19 cellular contexts compared by ENCODE assay signal in the genomic region with DNA sequence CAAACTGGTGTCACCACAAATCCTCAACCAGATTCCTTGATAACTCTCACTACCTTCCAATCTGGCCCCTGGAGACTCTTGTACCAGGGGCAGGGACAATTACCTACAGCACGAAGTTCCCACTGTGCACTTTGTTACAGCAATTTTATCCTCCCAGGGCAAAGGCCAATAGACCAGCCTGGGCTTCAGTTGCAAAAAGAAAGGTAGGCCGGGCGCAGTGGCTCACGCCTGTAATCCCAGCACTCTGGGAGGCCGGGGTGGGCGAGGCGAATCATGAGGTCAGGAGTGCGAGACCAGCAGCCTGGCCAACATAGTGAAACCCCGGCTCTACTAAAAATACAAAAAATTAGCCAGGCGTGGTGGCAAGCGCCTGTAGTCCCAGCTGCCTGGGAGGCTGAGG. TPM values are rescaled to one million over a fixed set of nuclear protein-coding genes. Genes with fewer than 3 reads are reported as not detected.
DNase-seq lines count a peak whose midpoint lies in the region; ATAC-seq and TF ChIP-seq lines count a peak whose summit lies in the region.
"Had no signal": no experiment of that assay in that cellular context is flagged by ENCODE, and none has a peak within 500 bp of the region (broad histone marks: within the 10 kb centered on the region; RNA-seq: fewer than 3 reads in every experiment).

No MANE protein-coding gene starts in this region.

- H3K4me1 Mint-ChIP-seq in activated T-cell treated with anti-CD3 and anti-CD28 coated beads, Interleukin-2, amount 50 U/mL, for 24 hours (ENCODE audit: low read depth) = peaks cover 76% of the 10 kb centered on the region
- H3K4me1 Mint-ChIP-seq in WTC11 = peaks cover 19% of the 10 kb centered on the region
- peaks cover 24% of the 10 kb centered on the region for H3K4me1 Mint-ChIP-seq in activated CD8-positive, alpha-beta T cell treated with anti-CD3 and anti-CD28 coated beads, Interleukin-2, amount 10 ng/mL, durations not matched to agents 7 days and 5 days (ENCODE audit: low read depth)
- peaks cover 40% of the 10 kb centered on the region for H3K4me1 Mint-ChIP-seq in activated CD4-positive, alpha-beta T cell treated with anti-CD3 and anti-CD28 coated beads, Interleukin-2, amount 10 ng/mL, durations not matched to agents 7 days and 5 days

- H2BK12ac ChIP-seq in trophoblast cell (ENCODE audit: low read length) = no peak overlapping the region

- peaks cover 3% of the 10 kb centered on the region for H3K9me3 ChIP-seq in trophoblast cell (ENCODE audit: insufficient read depth, low read depth, low read length)
- H3K9me3 ChIP-seq: A549 had no signal

- no peak overlapping the region for H4K8ac ChIP-seq in trophoblast cell (ENCODE audit: low read depth, low read length)

- H3K27ac Mint-ChIP-seq in activated T-cell treated with anti-CD3 and anti-CD28 coated beads, Interleukin-2, amount 50 U/mL, for 24 hours = peak overlapping the region; percentile 44
- H3K27ac Mint-ChIP-seq in WTC11 = peak overlapping the region; percentile 86; the same call in 1 of the 2 replicates
- H3K27ac Mint-ChIP-seq in activated CD8-positive, alpha-beta T cell treated with anti-CD3 and anti-CD28 coated beads, Interleukin-2, amount 10 ng/mL, durations not matched to agents 7 days and 5 days = no peak overlapping the region
- no peak overlapping the region for H3K27ac Mint-ChIP-seq in activated CD4-positive, alpha-beta T cell treated with anti-CD3 and anti-CD28 coated beads, Interleukin-2, amount 10 ng/mL, durations not matched to agents 7 days and 5 days
- H3K27ac Mint-ChIP-seq: CD4-positive, alpha-beta T cell had no signal

- no peak overlapping the region for H2BK5ac ChIP-seq in trophoblast cell (ENCODE audit: low read depth, low read length, poor library complexity)

- peaks cover 5% of the 10 kb centered on the region in 2 experiments for H3K4me1 ChIP-seq in trophoblast cell (ENCODE audit: control insufficient read depth in 1 of 2, insufficient read depth in 2 of 2, low read length in 2 of 2)
- H3K4me1 ChIP-seq: A549 had no signal

- H2AK5ac ChIP-seq in trophoblast cell (ENCODE audit: low read length) = no peak overlapping the region

- no peak overlapping the region for H3K18ac ChIP-seq in trophoblast cell (ENCODE audit: low read length)

- no peak overlapping the region for H3K4me3 Mint-ChIP-seq in activated T-cell treated with anti-CD3 and anti-CD28 coated beads, Interleukin-2, amount 50 U/mL, for 24 hours
- H3K4me3 Mint-ChIP-seq in WTC11 = no peak overlapping the region
- no peak overlapping the region for H3K4me3 Mint-ChIP-seq in activated CD8-positive, alpha-beta T cell treated with anti-CD3 and anti-CD28 coated beads, Interleukin-2, amount 10 ng/mL, durations not matched to agents 7 days and 5 days
- H3K4me3 Mint-ChIP-seq in activated CD4-positive, alpha-beta T cell treated with anti-CD3 and anti-CD28 coated beads, Interleukin-2, amount 10 ng/mL, durations not matched to agents 7 days and 5 days = no peak overlapping the region
- H3K4me3 Mint-ChIP-seq: CD4-positive, alpha-beta T cell had no signal

- no peak overlapping the region for H3K14ac ChIP-seq in trophoblast cell (ENCODE audit: low read length)

- H3K79me2 ChIP-seq in trophoblast cell (ENCODE audit: control insufficient read depth, insufficient read depth, low read length, poor library complexity) = peaks cover 2% of the 10 kb centered on the region

- no peak overlapping the region for H3K27ac ChIP-seq in trophoblast cell (ENCODE audit: low read depth, low read length)
- H3K27ac ChIP-seq: 22Rv1, A549, C4-2B had no signal

- H3K9me3 Mint-ChIP-seq in activated T-cell treated with anti-CD3 and anti-CD28 coated beads, Interleukin-2, amount 50 U/mL, for 24 hours = no peaks in the 10 kb centered on the region
- H3K9me3 Mint-ChIP-seq in WTC11 = no peaks in the 10 kb centered on the region
- no peaks in the 10 kb centered on the region for H3K9me3 Mint-ChIP-seq in activated CD8-positive, alpha-beta T cell treated with anti-CD3 and anti-CD28 coated beads, Interleukin-2, amount 10 ng/mL, durations not matched to agents 7 days and 5 days (ENCODE audit: insufficient read depth)
- no peaks in the 10 kb centered on the region for H3K9me3 Mint-ChIP-seq in activated CD4-positive, alpha-beta T cell treated with anti-CD3 and anti-CD28 coated beads, Interleukin-2, amount 10 ng/mL, durations not matched to agents 7 days and 5 days
- H3K9me3 Mint-ChIP-seq: CD4-positive, alpha-beta T cell had no signal

- no peak overlapping the region for H2BK120ac ChIP-seq in trophoblast cell (ENCODE audit: insufficient read depth, low read length, poor library complexity)

- no peak overlapping the region for H3K4me3 ChIP-seq in trophoblast cell (ENCODE audit: low read depth, low read length)
- H3K4me3 ChIP-seq: A549 had no signal

- H3K36me3 Mint-ChIP-seq in activated T-cell treated with anti-CD3 and anti-CD28 coated beads, Interleukin-2, amount 50 U/mL, for 24 hours (ENCODE audit: low read depth) = peaks cover 86% of the 10 kb centered on the region
- peaks cover 49% of the 10 kb centered on the region for H3K36me3 Mint-ChIP-seq in WTC11
- peaks cover 63% of the 10 kb centered on the region for H3K36me3 Mint-ChIP-seq in activated CD8-positive, alpha-beta T cell treated with anti-CD3 and anti-CD28 coated beads, Interleukin-2, amount 10 ng/mL, durations not matched to agents 7 days and 5 days (ENCODE audit: low read depth)
- peaks cover 63% of the 10 kb centered on the region for H3K36me3 Mint-ChIP-seq in activated CD4-positive, alpha-beta T cell treated with anti-CD3 and anti-CD28 coated beads, Interleukin-2, amount 10 ng/mL, durations not matched to agents 7 days and 5 days (ENCODE audit: low read depth)

- H4K91ac ChIP-seq in trophoblast cell (ENCODE audit: low read depth, low read length) = no peak overlapping the region

- no peaks in the 10 kb centered on the region for H3K27me3 ChIP-seq in trophoblast cell (ENCODE audit: insufficient read depth, low read length)

- no peak for TF ChIP-seq POLR2A in erythroblast (IDR thresholded peaks at IDR 0.05; ENCODE audit: low read length)

- H2AFZ ChIP-seq in trophoblast cell (ENCODE audit: insufficient read depth, low read length, poor library complexity) = no peak overlapping the region

- H3K4me2 ChIP-seq in trophoblast cell (ENCODE audit: low read length) = no peak overlapping the region
- H3K4me2 ChIP-seq: A549 had no signal

- no CpG with 5 or more reads among the region's 11 CpGs for WGBS in trophoblast cell (ENCODE audit: extremely low coverage, insufficient coverage, insufficient read length)

- POLR2A ChIA-PET in WTC11 (lab: Charles Lee) = interaction anchor here (0.7 kb wide), 1 partner anchor 14 kb away, joined by 4 read pairs; no protein-coding TSS in a partner anchor
- POLR2A ChIA-PET in activated CD8-positive, alpha-beta T cell treated with anti-CD3 and anti-CD28 coated beads, Interleukin-2, amount 10 ng/mL, durations not matched to agents 7 days and 5 days (lab: Charles Lee) = no interaction called here
- POLR2A ChIA-PET in activated CD4-positive, alpha-beta T cell treated with anti-CD3 and anti-CD28 coated beads, Interleukin-2, amount 10 ng/mL, durations not matched to agents 7 days and 5 days (lab: Charles Lee) = no interaction called here

- H3K79me1 ChIP-seq in trophoblast cell (ENCODE audit: low read length) = no peaks in the 10 kb centered on the region

- no peaks in the 10 kb centered on the region for H3K27me3 Mint-ChIP-seq in activated T-cell treated with anti-CD3 and anti-CD28 coated beads, Interleukin-2, amount 50 U/mL, for 24 hours
- no peaks in the 10 kb centered on the region for H3K27me3 Mint-ChIP-seq in WTC11 (ENCODE audit: low read depth)
- no peaks in the 10 kb centered on the region for H3K27me3 Mint-ChIP-seq in activated CD8-positive, alpha-beta T cell treated with anti-CD3 and anti-CD28 coated beads, Interleukin-2, amount 10 ng/mL, durations not matched to agents 7 days and 5 days (ENCODE audit: low read depth)
- H3K27me3 Mint-ChIP-seq in activated CD4-positive, alpha-beta T cell treated with anti-CD3 and anti-CD28 coated beads, Interleukin-2, amount 10 ng/mL, durations not matched to agents 7 days and 5 days = no peaks in the 10 kb centered on the region
- H3K27me3 Mint-ChIP-seq: CD4-positive, alpha-beta T cell had no signal

- no peak overlapping the region for H4K12ac ChIP-seq in trophoblast cell (ENCODE audit: low read depth, low read length)

- H3K4ac ChIP-seq in trophoblast cell (ENCODE audit: low read depth, low read length) = peak overlapping the region; percentile 49

- H3K9ac ChIP-seq in trophoblast cell (ENCODE audit: low read length) = no peak overlapping the region

- ATAC-seq in WTC11 = no peak
- ATAC-seq in activated CD8-positive, alpha-beta T cell treated with anti-CD3 and anti-CD28 coated beads, Interleukin-2, amount 10 ng/mL, durations not matched to agents 7 days and 5 days = no peak
- ATAC-seq: A549 had no signal

- DNase-seq in activated T-cell treated with anti-CD3 and anti-CD28 coated beads, Interleukin-2, amount 50 U/mL, for 24 hours = no peak
- no peak for DNase-seq in activated T-cell treated with anti-CD3 and anti-CD28 coated beads, Interleukin-2, amount 50 U/mL, for 48 hours
- DNase-seq in WTC11 (ENCODE audit: low spot score) (no peak), trophoblast cell (no peak), erythroblast (lab: John Stamatoyannopoulos, UW) (no peak)
- no peak for DNase-seq in activated CD8-positive, alpha-beta T cell treated with anti-CD3 and anti-CD28 coated beads, Interleukin-2, amount 10 ng/mL, durations not matched to agents 7 days and 5 days
- no peak for DNase-seq in activated CD4-positive, alpha-beta T cell treated with anti-CD3 and anti-CD28 coated beads, Interleukin-2, amount 10 ng/mL, durations not matched to agents 7 days and 5 days
- DNase-seq: AML-193; CD4-positive, alpha-beta T cell; DMS153; DMS79; GDM1; GOT3; H7 had no signal

- no peak overlapping the region for H3K23ac ChIP-seq in trophoblast cell (ENCODE audit: low read length)

- CTCF ChIA-PET in WTC11 (lab: Charles Lee) = interaction anchor here (1.6 to 5.7 kb wide), 3 partner anchors 9 to 21 kb away, joined by 6 to 30 read pairs (median 9); no protein-coding TSS in a partner anchor
- CTCF ChIA-PET in activated CD8-positive, alpha-beta T cell treated with anti-CD3 and anti-CD28 coated beads, Interleukin-2, amount 10 ng/mL, durations not matched to agents 7 days and 5 days (lab: Charles Lee) = interaction anchor here (1.7 kb wide), 1 partner anchor 10 kb away, joined by 12 read pairs; no protein-coding TSS in a partner anchor
- CTCF ChIA-PET in activated CD4-positive, alpha-beta T cell treated with anti-CD3 and anti-CD28 coated beads, Interleukin-2, amount 10 ng/mL, durations not matched to agents 7 days and 5 days (lab: Charles Lee) = no interaction called here

- peaks cover 17 to 26% of the 10 kb centered on the region in 2 experiments for H3K36me3 ChIP-seq in trophoblast cell (ENCODE audit: control insufficient read depth in 1 of 2, insufficient read depth in 2 of 2, low read length in 2 of 2)

- no peak for TF ChIP-seq CTCF in WTC11 (IDR thresholded peaks at IDR 0.05)

RNA-seq across cellular contexts. Expression of a gene that starts 36.9 kb away (rescaled TPM):
- total RNA-seq in WTC11 (2021) = 153 to 211 TPM (median 161 TPM) in 3 replicates
- 53.5 and 56.4 TPM in 2 replicates for polyA plus RNA-seq in trophoblast cell (2013)
- 100 to 1,000 TPM; 134 to 144 TPM for total RNA-seq in activated CD8-positive, alpha-beta T cell treated with anti-CD3 and anti-CD28 coated beads, Interleukin-2, amount 10 ng/mL, durations not matched to agents 7 days and 5 days
- total RNA-seq in activated CD4-positive, alpha-beta T cell treated with anti-CD3 and anti-CD28 coated beads, Interleukin-2, amount 10 ng/mL, durations not matched to agents 7 days and 5 days = 100 to 1,000 TPM; 157 to 160 TPM

RNA-seq across cellular contexts. Expression of a gene that starts 44.7 kb away (rescaled TPM):
- total RNA-seq in WTC11 (2021) = not detected in 3 replicates
- not detected in 2 replicates for polyA plus RNA-seq in trophoblast cell (2013)
- not detected for total RNA-seq in activated CD8-positive, alpha-beta T cell treated with anti-CD3 and anti-CD28 coated beads, Interleukin-2, amount 10 ng/mL, durations not matched to agents 7 days and 5 days
- total RNA-seq in activated CD4-positive, alpha-beta T cell treated with anti-CD3 and anti-CD28 coated beads, Interleukin-2, amount 10 ng/mL, durations not matched to agents 7 days and 5 days = not detected
- total RNA-seq: Daoy, H7 had no signal
- polyA plus RNA-seq: A549, BJ had no signal

RNA-seq across cellular contexts. Expression of a gene that starts 58.0 kb away (rescaled TPM):
- total RNA-seq in WTC11 (2021) = 260 to 271 TPM (median 261 TPM) in 3 replicates
- polyA plus RNA-seq in trophoblast cell (2013) = 111 TPM in 2 replicates
- 100 to 1,000 TPM; 209 to 217 TPM for total RNA-seq in activated CD8-positive, alpha-beta T cell treated with anti-CD3 and anti-CD28 coated beads, Interleukin-2, amount 10 ng/mL, durations not matched to agents 7 days and 5 days
- 100 to 1,000 TPM; 172 to 189 TPM for total RNA-seq in activated CD4-positive, alpha-beta T cell treated with anti-CD3 and anti-CD28 coated beads, Interleukin-2, amount 10 ng/mL, durations not matched to agents 7 days and 5 days

Comparison
In these comparisons a context has a peak if more than half of its experiments do, and no peak if none do; other contexts are left out.
1. H3K27ac Mint-ChIP-seq: peak in activated T-cell treated with anti-CD3 and anti-CD28 coated beads, Interleukin-2, amount 50 U/mL, for 24 hours (single experiment) and WTC11 (single experiment); none in activated CD8-positive, alpha-beta T cell treated with anti-CD3 and anti-CD28 coated beads, Interleukin-2, amount 10 ng/mL, durations not matched to agents 7 days and 5 days (single experiment) and activated CD4-positive, alpha-beta T cell treated with anti-CD3 and anti-CD28 coated beads, Interleukin-2, amount 10 ng/mL, durations not matched to agents 7 days and 5 days (single experiment).